In the genomic region with DNA sequence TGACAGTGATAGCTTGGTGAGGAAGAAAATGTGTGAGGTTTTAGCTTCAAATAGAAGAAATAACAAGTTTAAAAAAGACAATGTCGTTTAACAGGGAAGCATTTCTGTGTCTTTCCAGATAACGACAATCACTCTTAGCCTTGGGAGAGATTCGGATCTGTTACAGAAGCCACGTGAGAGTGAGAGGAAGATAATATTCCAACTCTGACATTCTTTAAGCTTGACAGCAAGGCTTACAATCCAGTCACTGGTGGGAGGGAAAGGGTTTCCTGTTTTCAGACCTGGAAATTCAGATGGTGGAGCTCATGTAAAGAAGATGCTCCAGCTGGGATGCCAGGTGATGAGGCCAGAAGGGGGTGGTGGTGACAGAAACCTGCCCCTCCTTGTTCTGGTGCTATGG, we compare ENCODE assay signal across 1 cellular context.
TF ChIP-seq lines count a peak whose summit lies in the region.

No MANE protein-coding gene starts in this region.

TF ChIP-seq in K562, 482 proteins besides CTCF, POLR2A, EP300 and RAD21 (continues in another document):
- TF ChIP-seq NEUROD1 (IDR thresholded peaks at IDR 0.05; ENCODE audit: borderline replicate concordance, low read depth, low read length, partially characterized antibody) (no peak), ZNF140 (CRISPR knock-in tag; IDR thresholded peaks at IDR 0.05) (no peak), NELFE (IDR thresholded peaks at IDR 0.05; ENCODE audit: insufficient read depth, insufficient read length) (no peak), TEAD4 (IDR thresholded peaks at IDR 0.05; ENCODE audit: low read length) (peak; percentile 48; the same call in 1 of the 2 replicates), TEAD4 (CRISPR knock-in tag; IDR thresholded peaks at IDR 0.05; ENCODE audit: borderline replicate concordance) (no peak), ZNF253 (CRISPR knock-in tag; conservative IDR thresholded peaks at IDR 0.05) (no peak), E2F3 (CRISPR knock-in tag; IDR thresholded peaks at IDR 0.05) (no peak), FOXK2 (conservative IDR thresholded peaks at IDR 0.05 in 1 of 2, IDR thresholded peaks at IDR 0.05 in 1 of 2; ENCODE audit: low read depth in 2 of 2) (no peak), KAT8 (IDR thresholded peaks at IDR 0.05; ENCODE audit: low read depth) (no peak), HMG20B (CRISPR knock-in tag; IDR thresholded peaks at IDR 0.05) (no peak), RUNX1 (IDR thresholded peaks at IDR 0.05; ENCODE audit: low read depth) (no peak), ELF1 (tag; IDR thresholded peaks at IDR 0.05) (peak; percentile 38; the same call in 1 of the 2 replicates), TAF15 (IDR thresholded peaks at IDR 0.05; ENCODE audit: low read depth, low read length) (no peak), ZNF212 (CRISPR knock-in tag; IDR thresholded peaks at IDR 0.05) (no peak), FOSL1 (tag; conservative IDR thresholded peaks at IDR 0.05) (0 out of 2 replicates have a peak, but pooled peaks have one; percentile 5), BHLHE40 (IDR thresholded peaks at IDR 0.05; ENCODE audit: low read length) (peak; percentile 74), C11orf30 (IDR thresholded peaks at IDR 0.05; ENCODE audit: low read depth) (no peak), ZNF586 (CRISPR knock-in tag; conservative IDR thresholded peaks at IDR 0.05) (no peak), TEAD1 (CRISPR knock-in tag; IDR thresholded peaks at IDR 0.05) (peak in 1 of 2 experiments; percentile 73; a peak in 1 of 4 replicates), TAL1 (IDR thresholded peaks at IDR 0.05) (0 out of 2 replicates have a peak, but pooled peaks have one; percentile 21), CXXC5 (CRISPR knock-in tag; IDR thresholded peaks at IDR 0.05) (peak; percentile 41; the same call in 1 of the 2 replicates), BRCA1 (IDR thresholded peaks at IDR 0.05) (no peak), BRCA1 (CRISPR knock-in tag; IDR thresholded peaks at IDR 0.05) (no peak), CBFA2T3 (IDR thresholded peaks at IDR 0.05) (peak; percentile 30; the same call in 1 of the 2 replicates), ZNF274 (IDR thresholded peaks at IDR 0.05; ENCODE audit: borderline replicate concordance, low read depth, low read length) (no peak), HDAC8 (tag; IDR thresholded peaks at IDR 0.05) (no peak), ZNF282 (CRISPR knock-in tag; IDR thresholded peaks at IDR 0.05) (no peak), THRAP3 (IDR thresholded peaks at IDR 0.05; ENCODE audit: borderline replicate concordance) (no peak), HMGN3 (IDR thresholded peaks at IDR 0.05; ENCODE audit: borderline replicate concordance, extremely low read depth, insufficient read length, low read depth, low read length) (no peak), SUPT5H (IDR thresholded peaks at IDR 0.05) (no peak), RBFOX2 (IDR thresholded peaks at IDR 0.05; ENCODE audit: low read depth, low read length) (no peak), L3MBTL2 (IDR thresholded peaks at IDR 0.05) (peak; percentile 65), ZNF766 (CRISPR knock-in tag; conservative IDR thresholded peaks at IDR 0.05) (0 out of 2 replicates have a peak, but pooled peaks have one; percentile 36), SRF (CRISPR knock-in tag; IDR thresholded peaks at IDR 0.05) (no peak), ZNF584 (CRISPR knock-in tag; IDR thresholded peaks at IDR 0.05; ENCODE audit: low read depth) (no peak), SMARCA5 (IDR thresholded peaks at IDR 0.05) (no peak), ZNF224 (CRISPR knock-in tag; IDR thresholded peaks at IDR 0.05) (no peak), ZNF133 (CRISPR knock-in tag; IDR thresholded peaks at IDR 0.05) (no peak), MTF1 (CRISPR knock-in tag; IDR thresholded peaks at IDR 0.05; ENCODE audit: borderline replicate concordance) (no peak), SMAD2 (IDR thresholded peaks at IDR 0.05; ENCODE audit: low read depth, low read length) (no peak), TOE1 (IDR thresholded peaks at IDR 0.05; ENCODE audit: borderline replicate concordance) (no peak), TOE1 (CRISPR knock-in tag; IDR thresholded peaks at IDR 0.05; ENCODE audit: borderline replicate concordance, low read depth) (no peak)
- TF ChIP-seq, protein P1, sequence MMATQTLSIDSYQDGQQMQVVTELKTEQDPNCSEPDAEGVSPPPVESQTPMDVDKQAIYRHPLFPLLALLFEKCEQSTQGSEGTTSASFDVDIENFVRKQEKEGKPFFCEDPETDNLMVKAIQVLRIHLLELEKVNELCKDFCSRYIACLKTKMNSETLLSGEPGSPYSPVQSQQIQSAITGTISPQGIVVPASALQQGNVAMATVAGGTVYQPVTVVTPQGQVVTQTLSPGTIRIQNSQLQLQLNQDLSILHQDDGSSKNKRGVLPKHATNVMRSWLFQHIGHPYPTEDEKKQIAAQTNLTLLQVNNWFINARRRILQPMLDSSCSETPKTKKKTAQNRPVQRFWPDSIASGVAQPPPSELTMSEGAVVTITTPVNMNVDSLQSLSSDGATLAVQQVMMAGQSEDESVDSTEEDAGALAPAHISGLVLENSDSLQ (IDR thresholded peaks at IDR 0.05), result peak; percentile 12; the same call in 1 of the 2 replicates
- TF ChIP-seq, protein P2, sequence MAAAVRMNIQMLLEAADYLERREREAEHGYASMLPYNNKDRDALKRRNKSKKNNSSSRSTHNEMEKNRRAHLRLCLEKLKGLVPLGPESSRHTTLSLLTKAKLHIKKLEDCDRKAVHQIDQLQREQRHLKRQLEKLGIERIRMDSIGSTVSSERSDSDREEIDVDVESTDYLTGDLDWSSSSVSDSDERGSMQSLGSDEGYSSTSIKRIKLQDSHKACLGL (CRISPR knock-in tag; IDR thresholded peaks at IDR 0.05; ENCODE audit: borderline replicate concordance, poor library complexity, severe bottlenecking), result no peak
- TF ChIP-seq, protein P3, sequence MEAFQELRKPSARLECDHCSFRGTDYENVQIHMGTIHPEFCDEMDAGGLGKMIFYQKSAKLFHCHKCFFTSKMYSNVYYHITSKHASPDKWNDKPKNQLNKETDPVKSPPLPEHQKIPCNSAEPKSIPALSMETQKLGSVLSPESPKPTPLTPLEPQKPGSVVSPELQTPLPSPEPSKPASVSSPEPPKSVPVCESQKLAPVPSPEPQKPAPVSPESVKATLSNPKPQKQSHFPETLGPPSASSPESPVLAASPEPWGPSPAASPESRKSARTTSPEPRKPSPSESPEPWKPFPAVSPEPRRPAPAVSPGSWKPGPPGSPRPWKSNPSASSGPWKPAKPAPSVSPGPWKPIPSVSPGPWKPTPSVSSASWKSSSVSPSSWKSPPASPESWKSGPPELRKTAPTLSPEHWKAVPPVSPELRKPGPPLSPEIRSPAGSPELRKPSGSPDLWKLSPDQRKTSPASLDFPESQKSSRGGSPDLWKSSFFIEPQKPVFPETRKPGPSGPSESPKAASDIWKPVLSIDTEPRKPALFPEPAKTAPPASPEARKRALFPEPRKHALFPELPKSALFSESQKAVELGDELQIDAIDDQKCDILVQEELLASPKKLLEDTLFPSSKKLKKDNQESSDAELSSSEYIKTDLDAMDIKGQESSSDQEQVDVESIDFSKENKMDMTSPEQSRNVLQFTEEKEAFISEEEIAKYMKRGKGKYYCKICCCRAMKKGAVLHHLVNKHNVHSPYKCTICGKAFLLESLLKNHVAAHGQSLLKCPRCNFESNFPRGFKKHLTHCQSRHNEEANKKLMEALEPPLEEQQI (IDR thresholded peaks at IDR 0.05), result no peak
- TF ChIP-seq, protein P4, sequence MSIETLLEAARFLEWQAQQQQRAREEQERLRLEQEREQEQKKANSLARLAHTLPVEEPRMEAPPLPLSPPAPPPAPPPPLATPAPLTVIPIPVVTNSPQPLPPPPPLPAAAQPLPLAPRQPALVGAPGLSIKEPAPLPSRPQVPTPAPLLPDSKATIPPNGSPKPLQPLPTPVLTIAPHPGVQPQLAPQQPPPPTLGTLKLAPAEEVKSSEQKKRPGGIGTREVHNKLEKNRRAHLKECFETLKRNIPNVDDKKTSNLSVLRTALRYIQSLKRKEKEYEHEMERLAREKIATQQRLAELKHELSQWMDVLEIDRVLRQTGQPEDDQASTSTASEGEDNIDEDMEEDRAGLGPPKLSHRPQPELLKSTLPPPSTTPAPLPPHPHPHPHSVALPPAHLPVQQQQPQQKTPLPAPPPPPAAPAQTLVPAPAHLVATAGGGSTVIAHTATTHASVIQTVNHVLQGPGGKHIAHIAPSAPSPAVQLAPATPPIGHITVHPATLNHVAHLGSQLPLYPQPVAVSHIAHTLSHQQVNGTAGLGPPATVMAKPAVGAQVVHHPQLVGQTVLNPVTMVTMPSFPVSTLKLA (conservative IDR thresholded peaks at IDR 0.05), result no peak
- TF ChIP-seq, protein P5, sequence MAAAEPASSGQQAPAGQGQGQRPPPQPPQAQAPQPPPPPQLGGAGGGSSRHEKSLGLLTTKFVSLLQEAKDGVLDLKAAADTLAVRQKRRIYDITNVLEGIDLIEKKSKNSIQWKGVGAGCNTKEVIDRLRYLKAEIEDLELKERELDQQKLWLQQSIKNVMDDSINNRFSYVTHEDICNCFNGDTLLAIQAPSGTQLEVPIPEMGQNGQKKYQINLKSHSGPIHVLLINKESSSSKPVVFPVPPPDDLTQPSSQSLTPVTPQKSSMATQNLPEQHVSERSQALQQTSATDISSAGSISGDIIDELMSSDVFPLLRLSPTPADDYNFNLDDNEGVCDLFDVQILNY (CRISPR knock-in tag; IDR thresholded peaks at IDR 0.05), result no peak
- TF ChIP-seq, protein P6, sequence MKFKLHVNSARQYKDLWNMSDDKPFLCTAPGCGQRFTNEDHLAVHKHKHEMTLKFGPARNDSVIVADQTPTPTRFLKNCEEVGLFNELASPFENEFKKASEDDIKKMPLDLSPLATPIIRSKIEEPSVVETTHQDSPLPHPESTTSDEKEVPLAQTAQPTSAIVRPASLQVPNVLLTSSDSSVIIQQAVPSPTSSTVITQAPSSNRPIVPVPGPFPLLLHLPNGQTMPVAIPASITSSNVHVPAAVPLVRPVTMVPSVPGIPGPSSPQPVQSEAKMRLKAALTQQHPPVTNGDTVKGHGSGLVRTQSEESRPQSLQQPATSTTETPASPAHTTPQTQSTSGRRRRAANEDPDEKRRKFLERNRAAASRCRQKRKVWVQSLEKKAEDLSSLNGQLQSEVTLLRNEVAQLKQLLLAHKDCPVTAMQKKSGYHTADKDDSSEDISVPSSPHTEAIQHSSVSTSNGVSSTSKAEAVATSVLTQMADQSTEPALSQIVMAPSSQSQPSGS (CRISPR knock-in tag; IDR thresholded peaks at IDR 0.05), result no peak
- TF ChIP-seq, protein P7, sequence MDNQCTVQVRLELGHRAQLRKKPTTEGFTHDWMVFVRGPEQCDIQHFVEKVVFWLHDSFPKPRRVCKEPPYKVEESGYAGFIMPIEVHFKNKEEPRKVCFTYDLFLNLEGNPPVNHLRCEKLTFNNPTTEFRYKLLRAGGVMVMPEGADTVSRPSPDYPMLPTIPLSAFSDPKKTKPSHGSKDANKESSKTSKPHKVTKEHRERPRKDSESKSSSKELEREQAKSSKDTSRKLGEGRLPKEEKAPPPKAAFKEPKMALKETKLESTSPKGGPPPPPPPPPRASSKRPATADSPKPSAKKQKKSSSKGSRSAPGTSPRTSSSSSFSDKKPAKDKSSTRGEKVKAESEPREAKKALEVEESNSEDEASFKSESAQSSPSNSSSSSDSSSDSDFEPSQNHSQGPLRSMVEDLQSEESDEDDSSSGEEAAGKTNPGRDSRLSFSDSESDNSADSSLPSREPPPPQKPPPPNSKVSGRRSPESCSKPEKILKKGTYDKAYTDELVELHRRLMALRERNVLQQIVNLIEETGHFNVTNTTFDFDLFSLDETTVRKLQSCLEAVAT (IDR thresholded peaks at IDR 0.05), result no peak
- TF ChIP-seq, protein P8, sequence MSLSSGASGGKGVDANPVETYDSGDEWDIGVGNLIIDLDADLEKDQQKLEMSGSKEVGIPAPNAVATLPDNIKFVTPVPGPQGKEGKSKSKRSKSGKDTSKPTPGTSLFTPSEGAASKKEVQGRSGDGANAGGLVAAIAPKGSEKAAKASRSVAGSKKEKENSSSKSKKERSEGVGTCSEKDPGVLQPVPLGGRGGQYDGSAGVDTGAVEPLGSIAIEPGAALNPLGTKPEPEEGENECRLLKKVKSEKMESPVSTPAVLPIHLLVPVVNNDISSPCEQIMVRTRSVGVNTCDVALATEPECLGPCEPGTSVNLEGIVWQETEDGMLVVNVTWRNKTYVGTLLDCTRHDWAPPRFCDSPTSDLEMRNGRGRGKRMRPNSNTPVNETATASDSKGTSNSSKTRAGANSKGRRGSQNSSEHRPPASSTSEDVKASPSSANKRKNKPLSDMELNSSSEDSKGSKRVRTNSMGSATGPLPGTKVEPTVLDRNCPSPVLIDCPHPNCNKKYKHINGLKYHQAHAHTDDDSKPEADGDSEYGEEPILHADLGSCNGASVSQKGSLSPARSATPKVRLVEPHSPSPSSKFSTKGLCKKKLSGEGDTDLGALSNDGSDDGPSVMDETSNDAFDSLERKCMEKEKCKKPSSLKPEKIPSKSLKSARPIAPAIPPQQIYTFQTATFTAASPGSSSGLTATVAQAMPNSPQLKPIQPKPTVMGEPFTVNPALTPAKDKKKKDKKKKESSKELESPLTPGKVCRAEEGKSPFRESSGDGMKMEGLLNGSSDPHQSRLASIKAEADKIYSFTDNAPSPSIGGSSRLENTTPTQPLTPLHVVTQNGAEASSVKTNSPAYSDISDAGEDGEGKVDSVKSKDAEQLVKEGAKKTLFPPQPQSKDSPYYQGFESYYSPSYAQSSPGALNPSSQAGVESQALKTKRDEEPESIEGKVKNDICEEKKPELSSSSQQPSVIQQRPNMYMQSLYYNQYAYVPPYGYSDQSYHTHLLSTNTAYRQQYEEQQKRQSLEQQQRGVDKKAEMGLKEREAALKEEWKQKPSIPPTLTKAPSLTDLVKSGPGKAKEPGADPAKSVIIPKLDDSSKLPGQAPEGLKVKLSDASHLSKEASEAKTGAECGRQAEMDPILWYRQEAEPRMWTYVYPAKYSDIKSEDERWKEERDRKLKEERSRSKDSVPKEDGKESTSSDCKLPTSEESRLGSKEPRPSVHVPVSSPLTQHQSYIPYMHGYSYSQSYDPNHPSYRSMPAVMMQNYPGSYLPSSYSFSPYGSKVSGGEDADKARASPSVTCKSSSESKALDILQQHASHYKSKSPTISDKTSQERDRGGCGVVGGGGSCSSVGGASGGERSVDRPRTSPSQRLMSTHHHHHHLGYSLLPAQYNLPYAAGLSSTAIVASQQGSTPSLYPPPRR (CRISPR knock-in tag; IDR thresholded peaks at IDR 0.05; ENCODE audit: borderline replicate concordance), result no peak
- TF ChIP-seq, protein P9, sequence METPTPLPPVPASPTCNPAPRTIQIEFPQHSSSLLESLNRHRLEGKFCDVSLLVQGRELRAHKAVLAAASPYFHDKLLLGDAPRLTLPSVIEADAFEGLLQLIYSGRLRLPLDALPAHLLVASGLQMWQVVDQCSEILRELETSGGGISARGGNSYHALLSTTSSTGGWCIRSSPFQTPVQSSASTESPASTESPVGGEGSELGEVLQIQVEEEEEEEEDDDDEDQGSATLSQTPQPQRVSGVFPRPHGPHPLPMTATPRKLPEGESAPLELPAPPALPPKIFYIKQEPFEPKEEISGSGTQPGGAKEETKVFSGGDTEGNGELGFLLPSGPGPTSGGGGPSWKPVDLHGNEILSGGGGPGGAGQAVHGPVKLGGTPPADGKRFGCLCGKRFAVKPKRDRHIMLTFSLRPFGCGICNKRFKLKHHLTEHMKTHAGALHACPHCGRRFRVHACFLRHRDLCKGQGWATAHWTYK (CRISPR knock-in tag; IDR thresholded peaks at IDR 0.05), result no peak
- TF ChIP-seq, protein P10, sequence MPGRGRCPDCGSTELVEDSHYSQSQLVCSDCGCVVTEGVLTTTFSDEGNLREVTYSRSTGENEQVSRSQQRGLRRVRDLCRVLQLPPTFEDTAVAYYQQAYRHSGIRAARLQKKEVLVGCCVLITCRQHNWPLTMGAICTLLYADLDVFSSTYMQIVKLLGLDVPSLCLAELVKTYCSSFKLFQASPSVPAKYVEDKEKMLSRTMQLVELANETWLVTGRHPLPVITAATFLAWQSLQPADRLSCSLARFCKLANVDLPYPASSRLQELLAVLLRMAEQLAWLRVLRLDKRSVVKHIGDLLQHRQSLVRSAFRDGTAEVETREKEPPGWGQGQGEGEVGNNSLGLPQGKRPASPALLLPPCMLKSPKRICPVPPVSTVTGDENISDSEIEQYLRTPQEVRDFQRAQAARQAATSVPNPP (IDR thresholded peaks at IDR 0.05; ENCODE audit: borderline replicate concordance, insufficient read depth, insufficient read length), result no peak
